24 cellular contexts compared by ENCODE assay signal in genomic region chr10:32323051-32323450, GRCh38.
"Had no signal": no experiment of that assay in that cellular context is flagged by ENCODE, and none has a peak within 500 bp of the region (broad histone marks: within the 10 kb centered on the region; RNA-seq: fewer than 3 reads in every experiment).

No MANE protein-coding gene starts in this region.

- ATAC-seq: gastroesophageal sphincter, mucosa of descending colon, right lobe of liver had no signal

- H3K27me3 ChIP-seq: gastroesophageal sphincter, hepatocyte, neutrophil, right lobe of liver, stomach, suprapubic skin, tibial nerve had no signal

- H3K27ac Mint-ChIP-seq: activated CD4-positive, alpha-beta memory T cell treated with anti-CD3 and anti-CD28 coated beads, Interleukin-2, amount 10 ng/mL, durations not matched to agents 7 days and 5 days; activated CD4-positive, alpha-beta T cell treated with anti-CD3 and anti-CD28 coated beads, Interleukin-2, amount 10 ng/mL, durations not matched to agents 7 days and 5 days; nephron progenitor cell had no signal

- H3K36me3 ChIP-seq: gastroesophageal sphincter, left ventricle myocardium inferior, neutrophil, right lobe of liver, stomach, suprapubic skin, tibial nerve had no signal

- H3K4me3 ChIP-seq: gastroesophageal sphincter, hepatocyte, left ventricle myocardium inferior, lung, mucosa of descending colon, right lobe of liver, stomach, suprapubic skin, tibial nerve had no signal

- H3K4me3 Mint-ChIP-seq: activated CD4-positive, alpha-beta memory T cell treated with anti-CD3 and anti-CD28 coated beads, Interleukin-2, amount 10 ng/mL, durations not matched to agents 7 days and 5 days; activated CD4-positive, alpha-beta T cell treated with anti-CD3 and anti-CD28 coated beads, Interleukin-2, amount 10 ng/mL, durations not matched to agents 7 days and 5 days; activated T-cell treated with anti-CD3 and anti-CD28 coated beads, Interleukin-2, amount 50 U/mL, for 24 hours; central memory CD8-positive, alpha-beta T cell; nephron progenitor cell had no signal

- H3K9me3 Mint-ChIP-seq: activated CD4-positive, alpha-beta memory T cell treated with anti-CD3 and anti-CD28 coated beads, Interleukin-2, amount 10 ng/mL, durations not matched to agents 7 days and 5 days; activated CD4-positive, alpha-beta T cell treated with anti-CD3 and anti-CD28 coated beads, Interleukin-2, amount 10 ng/mL, durations not matched to agents 7 days and 5 days; central memory CD8-positive, alpha-beta T cell had no signal

- H3K27ac ChIP-seq: gastroesophageal sphincter, hepatocyte, left ventricle myocardium inferior, neutrophil, right lobe of liver, stomach, suprapubic skin, tibial nerve had no signal

- DNase-seq: activated CD4-positive, alpha-beta memory T cell treated with anti-CD3 and anti-CD28 coated beads, Interleukin-2, amount 10 ng/mL, durations not matched to agents 7 days and 5 days; activated CD4-positive, alpha-beta T cell treated with anti-CD3 and anti-CD28 coated beads for 1 hour; activated CD4-positive, alpha-beta T cell treated with anti-CD3 and anti-CD28 coated beads, Interleukin-2, amount 10 ng/mL, durations not matched to agents 7 days and 5 days; activated CD8-positive, alpha-beta memory T cell treated with anti-CD3 and anti-CD28 coated beads, Interleukin-2, amount 50 U/mL, for 48 hours; activated gamma-delta T cell treated with Interleukin-2 at 50 U/mL for 16 hours; activated naive CD4-positive, alpha-beta T cell treated with anti-CD3 and anti-CD28 coated beads, Interleukin-2, amount 50 U/mL, for 16 hours; activated T-cell treated with anti-CD3 and anti-CD28 coated beads, Interleukin-2, amount 50 U/mL, for 24 hours; effector memory CD4-positive, alpha-beta T cell; islet precursor cell; left ventricle myocardium inferior; mucosa of descending colon; nephron progenitor cell; right lobe of liver; stimulated activated CD4-positive, alpha-beta T cell treated with anti-CD3 and anti-CD28 coated beads, Interleukin-12 subunit alpha, Interleukin-12 subunit beta, amount 100 ng/mL, for 4 hours; stimulated activated CD4-positive, alpha-beta T cell treated with anti-CD3 and anti-CD28 coated beads, Interleukin-4, amount 100 ng/mL, for 1 hour; stomach; T-helper 2 cell had no signal

- H3K27me3 Mint-ChIP-seq: activated CD4-positive, alpha-beta memory T cell treated with anti-CD3 and anti-CD28 coated beads, Interleukin-2, amount 10 ng/mL, durations not matched to agents 7 days and 5 days; activated CD4-positive, alpha-beta T cell treated with anti-CD3 and anti-CD28 coated beads, Interleukin-2, amount 10 ng/mL, durations not matched to agents 7 days and 5 days; activated T-cell treated with anti-CD3 and anti-CD28 coated beads, Interleukin-2, amount 50 U/mL, for 24 hours; central memory CD8-positive, alpha-beta T cell had no signal

- H3K9me3 ChIP-seq: gastroesophageal sphincter, left ventricle myocardium inferior, mucosa of descending colon, neutrophil, right lobe of liver, stomach, suprapubic skin, tibial nerve had no signal
